In the genomic region with DNA sequence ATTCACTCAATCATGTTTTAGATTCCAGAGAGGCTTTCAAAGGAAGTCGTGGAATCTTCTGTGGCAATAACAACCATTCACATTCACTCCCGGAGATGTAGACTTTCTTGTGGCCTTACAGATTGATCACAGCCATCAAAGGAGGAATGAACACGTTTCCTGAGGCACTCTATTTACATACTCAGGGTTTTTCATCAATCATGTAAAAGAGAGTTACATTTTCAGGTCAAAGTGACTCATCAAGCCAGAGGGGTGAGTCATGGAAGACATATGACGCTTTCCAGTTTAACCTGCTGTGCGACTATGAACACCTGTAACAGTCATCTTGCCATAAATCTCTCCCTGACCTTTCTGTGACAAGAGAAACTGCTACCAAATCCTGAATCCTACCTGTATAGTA, we compare ENCODE assay signal across 1 cellular context.
A peak's percentile ranks its signal among the peaks of the same experiment; 100 is the strongest.
TF ChIP-seq lines count a peak whose summit lies in the region.

No MANE protein-coding gene starts in this region.

TF ChIP-seq in HepG2, 621 proteins besides CTCF, POLR2A, EP300 and RAD21 (continued from another document and continues in another):
- TF ChIP-seq ZNF142 (CRISPR knock-in tag; IDR thresholded peaks at IDR 0.05), result no peak
- TF ChIP-seq SIX1 (CRISPR knock-in tag; IDR thresholded peaks at IDR 0.05; ENCODE audit: borderline replicate concordance), result no peak
- TF ChIP-seq NR2F6 (IDR thresholded peaks at IDR 0.05), result peak; percentile 62
- peak; percentile 62; the same call in 1 of the 2 replicates for TF ChIP-seq NR2F6 (CRISPR knock-in tag; IDR thresholded peaks at IDR 0.05)
- TF ChIP-seq KAT8 (CRISPR knock-in tag; IDR thresholded peaks at IDR 0.05), result peak; percentile 63; the same call in 1 of the 2 replicates
- TF ChIP-seq, protein P1, sequence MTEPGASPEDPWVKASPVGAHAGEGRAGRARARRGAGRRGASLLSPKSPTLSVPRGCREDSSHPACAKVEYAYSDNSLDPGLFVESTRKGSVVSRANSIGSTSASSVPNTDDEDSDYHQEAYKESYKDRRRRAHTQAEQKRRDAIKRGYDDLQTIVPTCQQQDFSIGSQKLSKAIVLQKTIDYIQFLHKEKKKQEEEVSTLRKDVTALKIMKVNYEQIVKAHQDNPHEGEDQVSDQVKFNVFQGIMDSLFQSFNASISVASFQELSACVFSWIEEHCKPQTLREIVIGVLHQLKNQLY (CRISPR knock-in tag; IDR thresholded peaks at IDR 0.05), result 0 out of 2 replicates have a peak, but pooled peaks have one; percentile 14
- TF ChIP-seq ZNF10 (CRISPR knock-in tag; IDR thresholded peaks at IDR 0.05; ENCODE audit: borderline replicate concordance, low read depth), result no peak
- TF ChIP-seq, protein P2, sequence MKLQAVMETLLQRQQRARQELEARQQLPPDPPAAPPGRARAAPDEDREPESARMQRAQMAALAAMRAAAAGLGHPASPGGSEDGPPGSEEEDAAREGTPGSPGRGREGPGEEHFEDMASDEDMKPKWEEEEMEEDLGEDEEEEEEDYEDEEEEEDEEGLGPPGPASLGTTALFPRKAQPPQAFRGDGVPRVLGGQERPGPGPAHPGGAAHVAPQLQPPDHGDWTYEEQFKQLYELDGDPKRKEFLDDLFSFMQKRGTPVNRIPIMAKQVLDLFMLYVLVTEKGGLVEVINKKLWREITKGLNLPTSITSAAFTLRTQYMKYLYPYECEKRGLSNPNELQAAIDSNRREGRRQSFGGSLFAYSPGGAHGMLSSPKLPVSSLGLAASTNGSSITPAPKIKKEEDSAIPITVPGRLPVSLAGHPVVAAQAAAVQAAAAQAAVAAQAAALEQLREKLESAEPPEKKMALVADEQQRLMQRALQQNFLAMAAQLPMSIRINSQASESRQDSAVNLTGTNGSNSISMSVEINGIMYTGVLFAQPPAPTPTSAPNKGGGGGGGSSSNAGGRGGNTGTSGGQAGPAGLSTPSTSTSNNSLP (IDR thresholded peaks at IDR 0.05; ENCODE audit: low read depth, low read length), result 0 out of 2 replicates have a peak, but pooled peaks have one; percentile 48
- no peak for TF ChIP-seq FOXA1 (IDR thresholded peaks at IDR 0.05)
- peak; percentile 69 for TF ChIP-seq FOXA1 (CRISPR knock-in tag; IDR thresholded peaks at IDR 0.05)
- TF ChIP-seq, protein P3, sequence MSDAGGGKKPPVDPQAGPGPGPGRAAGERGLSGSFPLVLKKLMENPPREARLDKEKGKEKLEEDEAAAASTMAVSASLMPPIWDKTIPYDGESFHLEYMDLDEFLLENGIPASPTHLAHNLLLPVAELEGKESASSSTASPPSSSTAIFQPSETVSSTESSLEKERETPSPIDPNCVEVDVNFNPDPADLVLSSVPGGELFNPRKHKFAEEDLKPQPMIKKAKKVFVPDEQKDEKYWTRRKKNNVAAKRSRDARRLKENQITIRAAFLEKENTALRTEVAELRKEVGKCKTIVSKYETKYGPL (CRISPR knock-in tag; IDR thresholded peaks at IDR 0.05), result no peak
- no peak for TF ChIP-seq TMF1 (CRISPR knock-in tag; IDR thresholded peaks at IDR 0.05; ENCODE audit: low read depth)
- no peak for TF ChIP-seq ZNF530 (CRISPR knock-in tag; IDR thresholded peaks at IDR 0.05; ENCODE audit: low read depth)
- peak; percentile 94 for TF ChIP-seq ARID5B (CRISPR knock-in tag; IDR thresholded peaks at IDR 0.05)
- TF ChIP-seq SNRNP70 (IDR thresholded peaks at IDR 0.05; ENCODE audit: low read depth, low read length), result no peak
- no peak for TF ChIP-seq SNAPC2 (CRISPR knock-in tag; IDR thresholded peaks at IDR 0.05)
- no peak for TF ChIP-seq ZNF235 (CRISPR knock-in tag; IDR thresholded peaks at IDR 0.05; ENCODE audit: borderline replicate concordance)
- no peak for TF ChIP-seq ZSCAN9 (CRISPR knock-in tag; IDR thresholded peaks at IDR 0.05; ENCODE audit: borderline replicate concordance)
- no peak for TF ChIP-seq DNMT1 (CRISPR knock-in tag; IDR thresholded peaks at IDR 0.05)
- TF ChIP-seq MXI1 (IDR thresholded peaks at IDR 0.05; ENCODE audit: borderline replicate concordance, low read depth, low read length), result no peak
- no peak for TF ChIP-seq ZNF800 (CRISPR knock-in tag; IDR thresholded peaks at IDR 0.05)
- no peak for TF ChIP-seq ZNF451 (CRISPR knock-in tag; IDR thresholded peaks at IDR 0.05)
- TF ChIP-seq, protein P4, sequence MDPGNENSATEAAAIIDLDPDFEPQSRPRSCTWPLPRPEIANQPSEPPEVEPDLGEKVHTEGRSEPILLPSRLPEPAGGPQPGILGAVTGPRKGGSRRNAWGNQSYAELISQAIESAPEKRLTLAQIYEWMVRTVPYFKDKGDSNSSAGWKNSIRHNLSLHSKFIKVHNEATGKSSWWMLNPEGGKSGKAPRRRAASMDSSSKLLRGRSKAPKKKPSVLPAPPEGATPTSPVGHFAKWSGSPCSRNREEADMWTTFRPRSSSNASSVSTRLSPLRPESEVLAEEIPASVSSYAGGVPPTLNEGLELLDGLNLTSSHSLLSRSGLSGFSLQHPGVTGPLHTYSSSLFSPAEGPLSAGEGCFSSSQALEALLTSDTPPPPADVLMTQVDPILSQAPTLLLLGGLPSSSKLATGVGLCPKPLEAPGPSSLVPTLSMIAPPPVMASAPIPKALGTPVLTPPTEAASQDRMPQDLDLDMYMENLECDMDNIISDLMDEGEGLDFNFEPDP (CRISPR knock-in tag; conservative IDR thresholded peaks at IDR 0.05), result no peak
- TF ChIP-seq MAFK (conservative IDR thresholded peaks at IDR 0.05 in 1 of 2, IDR thresholded peaks at IDR 0.05 in 1 of 2; ENCODE audit: low read length in 2 of 2), result peak; percentile 19 to 22; a peak in 2 of 4 replicates
- no peak for TF ChIP-seq ZNF770 (CRISPR knock-in tag; IDR thresholded peaks at IDR 0.05)
- no peak for TF ChIP-seq HNF4G (IDR thresholded peaks at IDR 0.05; ENCODE audit: borderline replicate concordance, low read depth, low read length)
- TF ChIP-seq HNF4G (CRISPR knock-in tag; IDR thresholded peaks at IDR 0.05; ENCODE audit: borderline replicate concordance, low read depth), result no peak
- TF ChIP-seq GMEB2 (CRISPR knock-in tag; IDR thresholded peaks at IDR 0.05; ENCODE audit: low read depth), result no peak
- TF ChIP-seq BCL6 (CRISPR knock-in tag; IDR thresholded peaks at IDR 0.05), result no peak; the same call in 1 of the 2 replicates
- TF ChIP-seq MZF1 (CRISPR knock-in tag; IDR thresholded peaks at IDR 0.05; ENCODE audit: borderline replicate concordance), result no peak
- TF ChIP-seq FOXA3 (CRISPR knock-in tag; IDR thresholded peaks at IDR 0.05), result peak; percentile 81
- TF ChIP-seq ZNF724P (CRISPR knock-in tag; IDR thresholded peaks at IDR 0.05; ENCODE audit: borderline replicate concordance), result no peak
- no peak for TF ChIP-seq TOE1 (CRISPR knock-in tag; IDR thresholded peaks at IDR 0.05)
- TF ChIP-seq MTA3 (CRISPR knock-in tag; IDR thresholded peaks at IDR 0.05), result no peak
